Comparison of ENCODE assay signal across 8 cellular contexts in genomic region chr12:85016423-85016822, GRCh38. TPM values are rescaled to one million over a fixed set of nuclear protein-coding genes. Genes with fewer than 3 reads are reported as not detected.
DNase-seq lines count a peak whose midpoint lies in the region; ATAC-seq and TF ChIP-seq lines count a peak whose summit lies in the region.
"Had no signal": no experiment of that assay in that cellular context is flagged by ENCODE, and none has a peak within 500 bp of the region (broad histone marks: within the 10 kb centered on the region; RNA-seq: fewer than 3 reads in every experiment).

No MANE protein-coding gene starts in this region.

- no peaks in the 10 kb centered on the region for H4K20me1 ChIP-seq in HCT116 (ENCODE audit: insufficient read depth)

- H3K36me3 ChIP-seq in HCT116 (ENCODE audit: control insufficient read depth in 1 of 2, insufficient read depth in 2 of 2, low read length in 2 of 2) = no peaks in the 10 kb centered on the region

- RAD21 ChIA-PET in HCT116 (lab: Charles Lee; ENCODE audit: low non-redundant PET in 1 of 2, low total read pairs in 2 of 2, uncharacterized antibody in 2 of 2, unreplicated experiment in 2 of 2) = no interaction called here

- no peaks in the 10 kb centered on the region for H3K27me3 ChIP-seq in HCT116 (ENCODE audit: insufficient read depth, low read length)

- H3K9me3 ChIP-seq in HCT116 (ENCODE audit: control insufficient read depth in 1 of 2, insufficient read depth in 1 of 2, low read depth in 1 of 2, low read length in 2 of 2) = no peaks in the 10 kb centered on the region

- H3K27ac ChIP-seq in HCT116 (ENCODE audit: low read depth, low read length) = no peak overlapping the region

- BruUV-seq in HCT116 (replicated peaks; lab: Mats Ljungman, UMichigan) = no TSS peak

- no peaks in the 10 kb centered on the region for H3K9me2 ChIP-seq in HCT116 (ENCODE audit: insufficient read depth)

- no peak for TF ChIP-seq RAD21 in HCT116 (IDR thresholded peaks at IDR 0.05; ENCODE audit: low read depth)

- peak; percentile 89 for ATAC-seq in HCT116
- ATAC-seq in SK-N-SH treated with all-trans-retinoic acid at 6 μM for 48 hours = peak; percentile 82

- peaks cover 4 to 8% of the 10 kb centered on the region in 2 experiments; a peak in 2 of 4 replicates for H3K4me1 ChIP-seq in HCT116 (ENCODE audit: control insufficient read depth in 1 of 2, insufficient read depth in 2 of 2, low read length in 2 of 2)

- H3K9ac ChIP-seq in HCT116 (ENCODE audit: low read length) = no peak overlapping the region

- TF ChIP-seq CTCF in HCT116 (IDR thresholded peaks at IDR 0.05 in 2 of 3, conservative IDR thresholded peaks at IDR 0.05 in 1 of 3; ENCODE audit: borderline replicate concordance in 1 of 3, insufficient read depth in 1 of 3, low read depth in 2 of 3, low read length in 2 of 3) = no peak

- no peak overlapping the region for H3K4me3 ChIP-seq in HCT116 (replicated peaks in 1 of 2; ENCODE audit: low read depth in 1 of 2, low read length in 2 of 2)

- no peak for TF ChIP-seq POLR2A in HCT116 (IDR thresholded peaks at IDR 0.05; ENCODE audit: borderline replicate concordance, extremely low read depth, insufficient read depth, insufficient read length)

- CTCF ChIA-PET in HCT116 (lab: Charles Lee) = no interaction called here

- H2AFZ ChIP-seq in HCT116 (ENCODE audit: low read depth, low read length, poor library complexity, severe bottlenecking) = peak overlapping the region; percentile 36

- H3K79me2 ChIP-seq in HCT116 (ENCODE audit: insufficient read depth, low read length) = no peaks in the 10 kb centered on the region

- DNase-seq in HCT116 (ENCODE audit: low read depth, low spot score) (peak; percentile 91), fibroblast of the conjunctiva (ENCODE audit: low read depth) (peak; percentile 99), stromal cell of bone marrow (ENCODE audit: low read depth) (peak; percentile 95), SHP77 treated with DMSO at 0.1 percent for 48 hours (lab: John Stamatoyannopoulos, UW) (no peak)
- no peak for DNase-seq in activated T-cell treated with anti-CD3 and anti-CD28 coated beads, Interleukin-2, amount 50 U/mL, for 1 hour
- no peak for DNase-seq in stimulated activated CD4-positive, alpha-beta T cell treated with anti-CD3 and anti-CD28 coated beads, Interleukin-4, amount 100 ng/mL, for 1 hour
- DNase-seq: NCI-H2171 had no signal

- POLR2A ChIA-PET in HCT116 (lab: Charles Lee) = no interaction called here

- peak overlapping the region; percentile 10; the same call in 1 of the 2 replicates for H3K4me2 ChIP-seq in HCT116 (ENCODE audit: low read length)

- intact Hi-C loops in HCT116 (cut with micrococcal nuclease) = no loop called here

TF ChIP-seq in HCT116, 20 proteins besides CTCF, POLR2A, EP300 and RAD21 (continues in another document):
- no peak for TF ChIP-seq EGR1 (IDR thresholded peaks at IDR 0.05; ENCODE audit: low read depth)
- TF ChIP-seq ZNF274 (IDR thresholded peaks at IDR 0.05; ENCODE audit: low read depth, low read length) = no peak
- TF ChIP-seq ELF1 (IDR thresholded peaks at IDR 0.05; ENCODE audit: borderline replicate concordance, low read depth) = no peak
- no peak for TF ChIP-seq ZBTB33 (IDR thresholded peaks at IDR 0.05; ENCODE audit: extremely low read depth, insufficient replicate concordance, low read length)
- TF ChIP-seq SRF (IDR thresholded peaks at IDR 0.05; ENCODE audit: low read depth) = 0 out of 2 replicates have a peak, but pooled peaks have one; percentile 18
- TF ChIP-seq, protein P1, sequence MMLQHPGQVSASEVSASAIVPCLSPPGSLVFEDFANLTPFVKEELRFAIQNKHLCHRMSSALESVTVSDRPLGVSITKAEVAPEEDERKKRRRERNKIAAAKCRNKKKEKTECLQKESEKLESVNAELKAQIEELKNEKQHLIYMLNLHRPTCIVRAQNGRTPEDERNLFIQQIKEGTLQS (IDR thresholded peaks at IDR 0.05) = peak; percentile 82
- TF ChIP-seq CEBPB (IDR thresholded peaks at IDR 0.05; ENCODE audit: low read depth) = peak; percentile 95
- TF ChIP-seq FOSL1 (IDR thresholded peaks at IDR 0.05; ENCODE audit: low read depth) = peak; percentile 91
- TF ChIP-seq SIN3A (IDR thresholded peaks at IDR 0.05; ENCODE audit: low read depth) = 0 out of 2 replicates have a peak, but pooled peaks have one; percentile 28
- no peak for TF ChIP-seq TCF7L2 (IDR thresholded peaks at IDR 0.05; ENCODE audit: borderline replicate concordance, extremely low read depth, insufficient read depth, insufficient read length)
- peak; percentile 85 for TF ChIP-seq JUND (IDR thresholded peaks at IDR 0.05)
- TF ChIP-seq CBX3 (IDR thresholded peaks at IDR 0.05; ENCODE audit: low read depth) = peak; percentile 72
- no peak for TF ChIP-seq EZH2 (IDR thresholded peaks at IDR 0.05)
- no peak for TF ChIP-seq EZH2phosphoT487 (IDR thresholded peaks at IDR 0.05; ENCODE audit: borderline replicate concordance)
- TF ChIP-seq YY1 (IDR thresholded peaks at IDR 0.05; ENCODE audit: extremely low read depth, insufficient replicate concordance, low read depth, low read length) = no peak
- peak; percentile 74 for TF ChIP-seq SP1 (IDR thresholded peaks at IDR 0.05; ENCODE audit: low read depth)

TF ChIP-seq in SK-N-SH treated with all-trans-retinoic acid at 6 μM for 48 hours, 23 proteins besides CTCF, POLR2A, EP300 and RAD21:
- TF ChIP-seq RARB (CRISPR knock-in tag; IDR thresholded peaks at IDR 0.05) (no peak), CSDC2 (CRISPR knock-in tag; IDR thresholded peaks at IDR 0.05) (no peak), TOX (CRISPR knock-in tag; IDR thresholded peaks at IDR 0.05; ENCODE audit: borderline replicate concordance) (no peak), ZFP3 (CRISPR knock-in tag; IDR thresholded peaks at IDR 0.05) (no peak), ZNF565 (CRISPR knock-in tag; conservative IDR thresholded peaks at IDR 0.05; ENCODE audit: low read depth) (no peak), ARNTL (CRISPR knock-in tag; IDR thresholded peaks at IDR 0.05; ENCODE audit: borderline replicate concordance, low read depth) (no peak)

RNA-seq across cellular contexts. Expression of gene TSPAN19, which starts 19.7 kb away (rescaled TPM):
- total RNA-seq in HCT116 (2021; ENCODE audit: unreplicated experiment) = 0.32 TPM
- 0.07 and 0.25 TPM in 2 replicates for polyA plus RNA-seq in HCT116 (2012)

RNA-seq across cellular contexts. Expression of gene LRRIQ1, which starts 19.7 kb away (rescaled TPM):
- 0.89 TPM for total RNA-seq in HCT116 (2021; ENCODE audit: unreplicated experiment)
- polyA plus RNA-seq in HCT116 (2012) = 0.30 TPM in 2 replicates

Comparison
In these comparisons a context has a peak if more than half of its experiments do, and no peak if none do; other contexts are left out.
1. DNase-seq: peak in HCT116 (single experiment), fibroblast of the conjunctiva (single experiment) and stromal cell of bone marrow (single experiment); none in activated T-cell treated with anti-CD3 and anti-CD28 coated beads, Interleukin-2, amount 50 U/mL, for 1 hour (single experiment), stimulated activated CD4-positive, alpha-beta T cell treated with anti-CD3 and anti-CD28 coated beads, Interleukin-4, amount 100 ng/mL, for 1 hour (single experiment) and SHP77 treated with DMSO at 0.1 percent for 48 hours (single experiment).